1 cellular context compared by ENCODE assay signal in genomic region chr1:232776526-232776925, GRCh38.
TF ChIP-seq lines count a peak whose summit lies in the region.

No MANE protein-coding gene starts in this region.

TF ChIP-seq in SK-N-SH, 30 proteins besides CTCF, POLR2A, EP300 and RAD21 (continued from another document):
- TF ChIP-seq SIN3A (IDR thresholded peaks at IDR 0.05; ENCODE audit: borderline replicate concordance, low read depth, low read length) (no peak), SMC3 (IDR thresholded peaks at IDR 0.05; ENCODE audit: low read depth, low read length) (no peak), RXRA (IDR thresholded peaks at IDR 0.05; ENCODE audit: borderline replicate concordance, low read depth) (no peak), PBX3 (IDR thresholded peaks at IDR 0.05) (no peak), MXI1 (IDR thresholded peaks at IDR 0.05; ENCODE audit: low read depth, low read length) (no peak), TCF12 (IDR thresholded peaks at IDR 0.05) (no peak), FOSL2 (IDR thresholded peaks at IDR 0.05; ENCODE audit: borderline replicate concordance, low read depth) (no peak), RFX5 (IDR thresholded peaks at IDR 0.05; ENCODE audit: low read length) (no peak), GATA2 (CRISPR knock-in tag; IDR thresholded peaks at IDR 0.05) (no peak), MEF2A (IDR thresholded peaks at IDR 0.05; ENCODE audit: borderline replicate concordance, low read depth) (no peak), NRF1 (IDR thresholded peaks at IDR 0.05; ENCODE audit: low read depth, low read length) (no peak), ELF1 (IDR thresholded peaks at IDR 0.05) (no peak), RCOR1 (IDR thresholded peaks at IDR 0.05; ENCODE audit: low read length) (no peak)
- TF ChIP-seq, protein P1, sequence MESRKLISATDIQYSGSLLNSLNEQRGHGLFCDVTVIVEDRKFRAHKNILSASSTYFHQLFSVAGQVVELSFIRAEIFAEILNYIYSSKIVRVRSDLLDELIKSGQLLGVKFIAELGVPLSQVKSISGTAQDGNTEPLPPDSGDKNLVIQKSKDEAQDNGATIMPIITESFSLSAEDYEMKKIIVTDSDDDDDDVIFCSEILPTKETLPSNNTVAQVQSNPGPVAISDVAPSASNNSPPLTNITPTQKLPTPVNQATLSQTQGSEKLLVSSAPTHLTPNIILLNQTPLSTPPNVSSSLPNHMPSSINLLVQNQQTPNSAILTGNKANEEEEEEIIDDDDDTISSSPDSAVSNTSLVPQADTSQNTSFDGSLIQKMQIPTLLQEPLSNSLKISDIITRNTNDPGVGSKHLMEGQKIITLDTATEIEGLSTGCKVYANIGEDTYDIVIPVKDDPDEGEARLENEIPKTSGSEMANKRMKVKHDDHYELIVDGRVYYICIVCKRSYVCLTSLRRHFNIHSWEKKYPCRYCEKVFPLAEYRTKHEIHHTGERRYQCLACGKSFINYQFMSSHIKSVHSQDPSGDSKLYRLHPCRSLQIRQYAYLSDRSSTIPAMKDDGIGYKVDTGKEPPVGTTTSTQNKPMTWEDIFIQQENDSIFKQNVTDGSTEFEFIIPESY (IDR thresholded peaks at IDR 0.05; ENCODE audit: borderline replicate concordance, low read depth) = no peak
- TF ChIP-seq, protein P2, sequence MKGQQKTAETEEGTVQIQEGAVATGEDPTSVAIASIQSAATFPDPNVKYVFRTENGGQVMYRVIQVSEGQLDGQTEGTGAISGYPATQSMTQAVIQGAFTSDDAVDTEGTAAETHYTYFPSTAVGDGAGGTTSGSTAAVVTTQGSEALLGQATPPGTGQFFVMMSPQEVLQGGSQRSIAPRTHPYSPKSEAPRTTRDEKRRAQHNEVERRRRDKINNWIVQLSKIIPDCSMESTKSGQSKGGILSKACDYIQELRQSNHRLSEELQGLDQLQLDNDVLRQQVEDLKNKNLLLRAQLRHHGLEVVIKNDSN (IDR thresholded peaks at IDR 0.05; ENCODE audit: borderline replicate concordance, low read depth) = no peak
